Comparison of ENCODE assay signal across 8 cellular contexts in the genomic region with DNA sequence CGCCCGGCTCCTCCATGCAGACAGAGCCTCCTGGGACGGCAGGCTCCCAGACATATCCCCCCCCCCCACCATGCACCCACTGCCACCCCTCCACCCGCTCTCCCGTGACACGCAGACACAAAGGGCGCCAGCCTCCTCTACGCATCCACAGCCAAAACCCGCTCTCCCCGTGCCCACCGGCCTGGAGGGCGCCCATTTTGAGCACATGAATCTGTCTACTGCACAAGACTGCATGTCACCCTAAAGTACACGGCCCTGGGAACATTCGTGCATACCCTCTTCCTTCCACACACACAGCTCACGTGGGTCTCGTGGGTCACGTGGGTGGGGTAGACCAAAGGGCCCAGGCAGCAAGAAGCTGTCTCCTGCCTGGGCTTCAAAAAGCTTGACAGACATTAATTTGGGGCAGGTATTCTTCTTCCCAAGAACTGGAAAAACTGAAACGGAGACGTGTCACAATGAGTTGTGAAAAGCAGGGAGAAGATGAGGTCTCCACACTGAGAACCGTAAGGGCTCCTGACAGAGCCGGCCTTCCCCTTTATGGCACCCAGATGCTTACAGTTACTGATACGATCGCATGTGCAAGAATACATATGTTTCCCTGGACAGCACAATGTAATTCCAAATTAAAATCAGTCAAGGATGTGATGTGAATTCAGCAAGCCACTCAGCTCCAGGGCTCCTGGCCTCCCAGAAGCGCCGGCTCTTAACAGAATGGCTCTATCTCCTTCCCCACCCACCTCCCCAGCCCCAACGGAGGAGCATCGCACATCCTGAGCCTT. TPM values are rescaled to one million over a fixed set of nuclear protein-coding genes. Genes with fewer than 3 reads are reported as not detected.
DNase-seq lines count a peak whose midpoint lies in the region; ATAC-seq and TF ChIP-seq lines count a peak whose summit lies in the region.

No MANE protein-coding gene starts in this region.

- intact Hi-C loops in mammary epithelial cell (cut with micrococcal nuclease) = loop anchor here (5.0 to 10.0 kb wide), 2 partner anchors 665 to 673 kb away; no protein-coding TSS in a partner anchor

- TF ChIP-seq CTCF in mammary epithelial cell (conservative IDR thresholded peaks at IDR 0.05 in 1 of 2, IDR thresholded peaks at IDR 0.05 in 1 of 2; ENCODE audit: extremely low read depth in 1 of 2, insufficient read depth in 1 of 2, low read depth in 1 of 2, low read length in 2 of 2) (no peak), fibroblast of lung (conservative IDR thresholded peaks at IDR 0.05 in 1 of 2, IDR thresholded peaks at IDR 0.05 in 1 of 2; ENCODE audit: low read depth in 1 of 2, low read length in 2 of 2) (no peak), neural progenitor cell (IDR thresholded peaks at IDR 0.05) (no peak)

- H3K4me2 ChIP-seq in mammary epithelial cell (ENCODE audit: insufficient read depth, low read depth, low read length) = no peak overlapping the region
- peak overlapping the region; percentile 88 for H3K4me2 ChIP-seq in fibroblast of lung (ENCODE audit: extremely low read depth, insufficient read depth, low read length)
- H3K4me2 ChIP-seq in neural progenitor cell = no peak overlapping the region
- H3K4me2 ChIP-seq in Karpas-422 (ENCODE audit: low read depth, low read length, poor library complexity, severe bottlenecking) = no peak overlapping the region

- H3F3A ChIP-seq in neural progenitor cell (ENCODE audit: low read depth) = peaks cover 17% of the 10 kb centered on the region

- ATAC-seq in HG03457 (IDR thresholded peaks at IDR 0.05; ENCODE audit: unreplicated experiment) = no peak

- DNase-seq in T47D (ENCODE audit: low read depth in 1 of 2, low spot score in 1 of 2) (peak; percentile 49 to 53), mammary epithelial cell (no peak), fibroblast of lung (ENCODE audit: low read depth in 2 of 2) (no peak), neural progenitor cell (ENCODE audit: low spot score) (no peak), Karpas-422 (no peak)
- no peak for DNase-seq in activated CD4-positive, alpha-beta memory T cell treated with anti-CD3 and anti-CD28 coated beads, Interleukin-2, amount 10 ng/mL, durations not matched to agents 7 days and 5 days

- BruUV-seq in mammary epithelial cell (replicated peaks; lab: Mats Ljungman, UMichigan) = no TSS peak

- H2AFZ ChIP-seq in mammary epithelial cell (ENCODE audit: low read depth, low read length) = no peak overlapping the region
- peak overlapping the region; percentile 17 for H2AFZ ChIP-seq in fibroblast of lung (ENCODE audit: low read length)
- no peak overlapping the region for H2AFZ ChIP-seq in neural progenitor cell (replicated peaks)
- H2AFZ ChIP-seq in Karpas-422 (ENCODE audit: low read length) = no peak overlapping the region

- H3K79me2 ChIP-seq in mammary epithelial cell (ENCODE audit: insufficient read depth, low read length) (no peaks in the 10 kb centered on the region), fibroblast of lung (ENCODE audit: control insufficient read depth, insufficient read depth, low read length) (no peaks in the 10 kb centered on the region), neural progenitor cell (ENCODE audit: low read depth) (no peaks in the 10 kb centered on the region), Karpas-422 (ENCODE audit: low read length) (no peaks in the 10 kb centered on the region)

- no peaks in the 10 kb centered on the region for H3K36me3 Mint-ChIP-seq in neural progenitor cell
- no peaks in the 10 kb centered on the region for H3K36me3 Mint-ChIP-seq in activated CD4-positive, alpha-beta memory T cell treated with anti-CD3 and anti-CD28 coated beads, Interleukin-2, amount 10 ng/mL, durations not matched to agents 7 days and 5 days (ENCODE audit: low read depth)

- peak overlapping the region; percentile 36 for H3K4me3 Mint-ChIP-seq in neural progenitor cell
- no peak overlapping the region for H3K4me3 Mint-ChIP-seq in activated CD4-positive, alpha-beta memory T cell treated with anti-CD3 and anti-CD28 coated beads, Interleukin-2, amount 10 ng/mL, durations not matched to agents 7 days and 5 days

- H3K27ac ChIP-seq in mammary epithelial cell (ENCODE audit: insufficient read depth, low read depth, low read length) = no peak overlapping the region
- no peak overlapping the region for H3K27ac ChIP-seq in fibroblast of lung (ENCODE audit: insufficient read depth, low read length)
- H3K27ac ChIP-seq in neural progenitor cell = no peak overlapping the region
- peak overlapping the region; percentile 12 for H3K27ac ChIP-seq in urinary bladder (ENCODE audit: low read depth)
- no peak overlapping the region for H3K27ac ChIP-seq in Karpas-422 (ENCODE audit: low read length)

- H3K4me1 ChIP-seq in mammary epithelial cell (ENCODE audit: insufficient read depth, low read length) (peaks cover 26% of the 10 kb centered on the region), fibroblast of lung (ENCODE audit: control insufficient read depth, extremely low read depth, insufficient read depth, low read length) (peaks cover 26% of the 10 kb centered on the region), neural progenitor cell (peaks cover 6% of the 10 kb centered on the region), urinary bladder (ENCODE audit: insufficient read depth) (peaks cover 1% of the 10 kb centered on the region), Karpas-422 (ENCODE audit: low read length) (peaks cover 46% of the 10 kb centered on the region)

- H3K9ac ChIP-seq in mammary epithelial cell (ENCODE audit: insufficient read depth, low read length) = no peak overlapping the region
- no peak overlapping the region for H3K9ac ChIP-seq in fibroblast of lung (ENCODE audit: insufficient read depth, low read length)
- H3K9ac ChIP-seq in neural progenitor cell = no peak overlapping the region
- H3K9ac ChIP-seq in Karpas-422 (ENCODE audit: low read length) = no peak overlapping the region

- POLR2A ChIA-PET in activated CD4-positive, alpha-beta memory T cell treated with anti-CD3 and anti-CD28 coated beads, Interleukin-2, amount 10 ng/mL, durations not matched to agents 7 days and 5 days (lab: Charles Lee) = interaction anchor here (0.8 kb wide), 1 partner anchor 270 kb away, joined by 3 read pairs; no protein-coding TSS in a partner anchor

- H3K4me3 ChIP-seq in mammary epithelial cell (replicated peaks in 1 of 3; ENCODE audit: insufficient read depth in 1 of 3, low read depth in 2 of 3, low read length in 3 of 3) (no peak overlapping the region), fibroblast of lung (replicated peaks in 1 of 4; ENCODE audit: control extremely low read depth in 1 of 4, insufficient read depth in 1 of 4, low read depth in 3 of 4, low read length in 4 of 4) (peak overlapping the region; percentile 1 to 78 (median 47)), neural progenitor cell (no peak overlapping the region), urinary bladder (ENCODE audit: low read depth, low read length) (peak overlapping the region; percentile 23), Karpas-422 (ENCODE audit: low read length) (no peak overlapping the region)

- dilution Hi-C loops in mammary epithelial cell (cut with HindIII; ENCODE audit: low sequenced_read_pairs) = loop anchor here (10.0 kb wide), 1 partner anchor 65 kb away; no protein-coding TSS in a partner anchor

- H3K27me3 Mint-ChIP-seq in neural progenitor cell (ENCODE audit: insufficient read depth, low read depth) = peaks cover 14% of the 10 kb centered on the region
- H3K27me3 Mint-ChIP-seq in activated CD4-positive, alpha-beta memory T cell treated with anti-CD3 and anti-CD28 coated beads, Interleukin-2, amount 10 ng/mL, durations not matched to agents 7 days and 5 days = peaks cover 15% of the 10 kb centered on the region

- H3K27me3 ChIP-seq in mammary epithelial cell (ENCODE audit: insufficient read depth, low read length) (no peaks in the 10 kb centered on the region), fibroblast of lung (ENCODE audit: control insufficient read depth, insufficient read depth, low read length) (no peaks in the 10 kb centered on the region), neural progenitor cell (peaks cover 45% of the 10 kb centered on the region), Karpas-422 (ENCODE audit: low read length) (0 out of 2 replicates have a peak, but pooled peaks cover 3% of the 10 kb centered on the region)

- no peaks in the 10 kb centered on the region for H4K20me1 ChIP-seq in mammary epithelial cell (ENCODE audit: insufficient read depth, low read length)
- no peaks in the 10 kb centered on the region for H4K20me1 ChIP-seq in fibroblast of lung (ENCODE audit: control insufficient read depth, extremely low read depth, insufficient read depth, low read length)
- H4K20me1 ChIP-seq in neural progenitor cell (ENCODE audit: low read depth) = no peaks in the 10 kb centered on the region
- peaks cover 3% of the 10 kb centered on the region; the same call in 1 of the 2 replicates for H4K20me1 ChIP-seq in Karpas-422 (ENCODE audit: insufficient read depth, low read depth, low read length)

- H3K9me2 ChIP-seq in Karpas-422 (replicated peaks; ENCODE audit: insufficient read depth, low read length) = no peaks in the 10 kb centered on the region

- H3K36me3 ChIP-seq in mammary epithelial cell (ENCODE audit: insufficient read depth, low read length) (no peaks in the 10 kb centered on the region), fibroblast of lung (ENCODE audit: control insufficient read depth, insufficient read depth, low read length) (no peaks in the 10 kb centered on the region), neural progenitor cell (no peaks in the 10 kb centered on the region), urinary bladder (ENCODE audit: insufficient read depth) (no peaks in the 10 kb centered on the region), Karpas-422 (ENCODE audit: insufficient read depth, low read length) (no peaks in the 10 kb centered on the region)

- H3K9me3 Mint-ChIP-seq in neural progenitor cell = no peaks in the 10 kb centered on the region
- H3K9me3 Mint-ChIP-seq in activated CD4-positive, alpha-beta memory T cell treated with anti-CD3 and anti-CD28 coated beads, Interleukin-2, amount 10 ng/mL, durations not matched to agents 7 days and 5 days = no peaks in the 10 kb centered on the region

- CTCF ChIA-PET in mammary epithelial cell (lab: Charles Lee; ENCODE audit: low non-redundant PET) = interaction anchor here (1.4 to 1.5 kb wide), 3 partner anchors 73 to 271 kb away, joined by 6 to 11 read pairs (median 7); no protein-coding TSS in a partner anchor
- CTCF ChIA-PET in activated CD4-positive, alpha-beta memory T cell treated with anti-CD3 and anti-CD28 coated beads, Interleukin-2, amount 10 ng/mL, durations not matched to agents 7 days and 5 days (lab: Charles Lee) = interaction anchor here (1.1 to 11.6 kb wide), 6 partner anchors 60 to 402 kb away, joined by 3 to 182 read pairs (median 4); no protein-coding TSS in a partner anchor

- H3K4me1 Mint-ChIP-seq in neural progenitor cell = peaks cover 32% of the 10 kb centered on the region
- H3K4me1 Mint-ChIP-seq in activated CD4-positive, alpha-beta memory T cell treated with anti-CD3 and anti-CD28 coated beads, Interleukin-2, amount 10 ng/mL, durations not matched to agents 7 days and 5 days = peaks cover 37% of the 10 kb centered on the region

- H3K9me3 ChIP-seq in mammary epithelial cell (replicated peaks; ENCODE audit: insufficient read depth, low read length) = no peaks in the 10 kb centered on the region
- H3K9me3 ChIP-seq in fibroblast of lung (ENCODE audit: control insufficient read depth, insufficient read depth, low read depth, low read length) = no peaks in the 10 kb centered on the region
- no peaks in the 10 kb centered on the region for H3K9me3 ChIP-seq in neural progenitor cell (ENCODE audit: low read depth)
- H3K9me3 ChIP-seq in Karpas-422 (ENCODE audit: low read length) = no peaks in the 10 kb centered on the region

- in situ Hi-C loops in T47D (cut with HindIII; ENCODE audit: low pct_unique_long_range_greater_than_20kb, low sequenced_read_pairs) = no loop called here
- in situ Hi-C loops in mammary epithelial cell (cut with MboI; ENCODE audit: low sequenced_read_pairs in 2 of 2) = loop anchor here (5.0 kb wide), 1 partner anchor 268 kb away; no protein-coding TSS in a partner anchor

- 86% methylated on average over 20 of the region's 27 CpGs for WGBS in mammary epithelial cell (ENCODE audit: low coverage, missing lambda C conversion rate)
- 30% methylated on average over 27 of the region's 27 CpGs for WGBS in urinary bladder

- H3K27ac Mint-ChIP-seq in neural progenitor cell = peak overlapping the region; percentile 55
- H3K27ac Mint-ChIP-seq in activated CD4-positive, alpha-beta memory T cell treated with anti-CD3 and anti-CD28 coated beads, Interleukin-2, amount 10 ng/mL, durations not matched to agents 7 days and 5 days = no peak overlapping the region

RNA-seq across cellular contexts. Expression of a gene that starts 2.0 kb away (rescaled TPM):
- total RNA-seq in mammary epithelial cell (1 to 10 TPM; 2.0 to 2.5 TPM), fibroblast of lung (5.9 and 10.5 TPM in 2 replicates), neural progenitor cell (ENCODE audit: low replicate concordance) (0.12 TPM in 1 of 2 replicates, not detected in the other), urinary bladder (90.7 TPM)
- polyA plus RNA-seq in mammary epithelial cell (1.5 TPM), fibroblast of lung (7.8 and 30.8 TPM in 2 replicates), urinary bladder (58.0 TPM)
- polyA minus RNA-seq in mammary epithelial cell (1.4 TPM), fibroblast of lung (ENCODE audit: low replicate concordance) (13.9 and 44.3 TPM in 2 replicates)
- 5.0 and 19.4 TPM in 2 replicates for polyA plus RNA-seq in fibroblast of lung (2012)
- 1 to 10 TPM; 1.8 to 2.1 TPM for total RNA-seq in activated CD4-positive, alpha-beta memory T cell treated with anti-CD3 and anti-CD28 coated beads, Interleukin-2, amount 10 ng/mL, durations not matched to agents 7 days and 5 days
- total RNA-seq in Karpas-422 (2014; rRNA removed; shearing (Covaris generic); ENCODE audit: low replicate concordance) = 1.7 and 10.0 TPM in 2 replicates

RNA-seq across cellular contexts. Expression of a gene that starts 5.7 kb away (rescaled TPM):
- 10 to 100 TPM; 27.3 to 33.1 TPM for total RNA-seq in mammary epithelial cell
- 32.1 TPM for polyA plus RNA-seq in mammary epithelial cell
- polyA minus RNA-seq in mammary epithelial cell = 29.5 TPM
- 28.8 and 35.2 TPM in 2 replicates for total RNA-seq in fibroblast of lung
- 41.2 and 54.9 TPM in 2 replicates for polyA plus RNA-seq in fibroblast of lung
- 40.7 and 58.6 TPM in 2 replicates for polyA plus RNA-seq in fibroblast of lung (2012)
- 15.2 and 23.1 TPM in 2 replicates for polyA minus RNA-seq in fibroblast of lung (ENCODE audit: low replicate concordance)
- 34.9 and 36.8 TPM in 2 replicates for total RNA-seq in neural progenitor cell (ENCODE audit: low replicate concordance)
- total RNA-seq in urinary bladder = 31.2 TPM
- 39.3 TPM for polyA plus RNA-seq in urinary bladder
- 1 to 10 TPM; 6.4 to 6.9 TPM for total RNA-seq in activated CD4-positive, alpha-beta memory T cell treated with anti-CD3 and anti-CD28 coated beads, Interleukin-2, amount 10 ng/mL, durations not matched to agents 7 days and 5 days
- total RNA-seq in Karpas-422 (2014; rRNA removed; shearing (Covaris generic); ENCODE audit: low replicate concordance) = 31.6 and 66.7 TPM in 2 replicates

Comparison
In these comparisons a context has a peak if more than half of its experiments do, and no peak if none do; other contexts are left out.
1. DNase-seq: peak in T47D (2 of 2); none in mammary epithelial cell (single experiment), fibroblast of lung (0 of 2), neural progenitor cell (single experiment), activated CD4-positive, alpha-beta memory T cell treated with anti-CD3 and anti-CD28 coated beads, Interleukin-2, amount 10 ng/mL, durations not matched to agents 7 days and 5 days (single experiment) and Karpas-422 (single experiment).
2. H3K4me3 ChIP-seq: peak in fibroblast of lung (4 of 4) and urinary bladder (single experiment); none in mammary epithelial cell (0 of 3), neural progenitor cell (single experiment) and Karpas-422 (single experiment).